Comparison of ENCODE assay signal across 17 cellular contexts in the genomic region with DNA sequence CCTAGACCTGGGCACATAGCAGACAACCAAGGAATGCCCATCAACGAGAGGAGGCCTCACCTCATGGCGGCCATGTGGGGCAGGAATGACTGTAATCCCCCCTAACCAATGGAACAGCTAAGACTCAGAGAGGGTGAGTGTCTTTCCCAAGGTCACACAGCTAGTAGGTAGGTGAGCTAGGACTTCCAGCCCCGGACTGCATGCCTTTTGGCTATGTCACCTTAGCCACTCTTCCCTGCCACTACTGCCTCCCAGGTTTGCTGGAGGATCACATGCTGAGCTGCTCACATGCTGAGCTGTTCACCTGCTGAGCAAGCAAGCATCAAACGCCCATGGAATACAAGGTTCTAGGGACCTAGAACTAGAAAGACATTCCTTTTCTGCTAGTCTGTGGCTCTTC.
A peak's percentile ranks its signal among the peaks of the same experiment; 100 is the strongest.
DNase-seq lines count a peak whose midpoint lies in the region; ATAC-seq, FAIRE-seq and TF ChIP-seq lines count a peak whose summit lies in the region.
"Had no signal": no experiment of that assay in that cellular context is flagged by ENCODE, and none has a peak within 500 bp of the region (broad histone marks: within the 10 kb centered on the region; RNA-seq: fewer than 3 reads in every experiment).

No MANE protein-coding gene starts in this region.

- no peaks in the 10 kb centered on the region for H3K9me1 ChIP-seq in K562 (ENCODE audit: control insufficient read depth, insufficient read depth, low read length)

- WGBS in HepG2 (ENCODE audit: low lambda C conversion rate): 16% methylated on average over 4 of the region's 4 CpGs
- WGBS in right lobe of liver (ENCODE audit: insufficient coverage, low coverage, low lambda C conversion rate, missing lambda C conversion rate): 63% methylated on average over 1 of the region's 4 CpGs
- WGBS in K562 (ENCODE audit: insufficient coverage, low coverage, missing lambda C conversion rate): 0% methylated on average over 4 of the region's 4 CpGs
- 89 to 94% methylated on average over 4 of the region's 4 CpGs for WGBS in sigmoid colon, 2 donors

- POLR2A ChIA-PET in HepG2 (lab: Yijun Ruan, JAX) (no interaction called here), K562 (lab: Yijun Ruan, JAX) (interaction anchor here (0.6 to 0.7 kb wide), 2 partner anchors 287 to 563 kb away, joined by 3 read pairs; no protein-coding TSS in a partner anchor)

- DNase-seq in HepG2 (ENCODE audit: low spot score): no peak
- no peak for DNase-seq in right lobe of liver
- DNase-seq in K562 (ENCODE audit: extremely low read depth in 1 of 4, low spot score in 3 of 4): no peak
- DNase-seq in sigmoid colon: peak; percentile 22
- no peak for DNase-seq in NCI-H510A (lab: John Stamatoyannopoulos, UW)
- no peak for DNase-seq in stimulated activated CD4-positive, alpha-beta T cell treated with anti-CD3 and anti-CD28 coated beads, Interleukin-4, amount 100 ng/mL, for 1 hour
- DNase-seq: BE2C; CD4-positive, alpha-beta memory T cell; DMS79; HFFc6 had no signal

- H3K36me3 ChIP-seq in HepG2 (replicated peaks in 1 of 2; ENCODE audit: control insufficient read depth in 1 of 2, insufficient read depth in 2 of 2, low read length in 2 of 2) (no peaks in the 10 kb centered on the region), right lobe of liver (no peaks in the 10 kb centered on the region), K562 (ENCODE audit: control insufficient read depth, insufficient read depth, low read length) (no peaks in the 10 kb centered on the region), sigmoid colon (no peaks in the 10 kb centered on the region)
- H3K36me3 ChIP-seq: BE2C, HAP-1 had no signal

- TF ChIP-seq POLR2A in HepG2 (IDR thresholded peaks at IDR 0.05; ENCODE audit: insufficient read depth in 1 of 2, low read depth in 2 of 2, low read length in 2 of 2): no peak
- no peak for TF ChIP-seq POLR2A in right lobe of liver (IDR thresholded peaks at IDR 0.05)
- TF ChIP-seq POLR2A in K562 (conservative IDR thresholded peaks at IDR 0.05): no peak
- TF ChIP-seq POLR2A in sigmoid colon (IDR thresholded peaks at IDR 0.05): no peak

- H4K20me1 ChIP-seq in HepG2 (ENCODE audit: insufficient read depth, low read length) (no peaks in the 10 kb centered on the region), K562 (replicated peaks; ENCODE audit: control insufficient read depth, insufficient read depth, low read length) (peaks cover 5% of the 10 kb centered on the region; the same call in 1 of the 2 replicates)

- TF ChIP-seq RAD21 in HepG2 (CRISPR knock-in tag; IDR thresholded peaks at IDR 0.05): no peak
- no peak for TF ChIP-seq RAD21 in K562 (CRISPR knock-in tag; conservative IDR thresholded peaks at IDR 0.05 in 1 of 2, IDR thresholded peaks at IDR 0.05 in 1 of 2)

- peaks cover 6 to 44% of the 10 kb centered on the region in 2 experiments; a peak in 4 of 5 replicates for H3K27me3 ChIP-seq in HepG2 (ENCODE audit: control insufficient read depth in 1 of 2, insufficient read depth in 2 of 2, low read length in 2 of 2)
- H3K27me3 ChIP-seq in right lobe of liver: no peaks in the 10 kb centered on the region
- H3K27me3 ChIP-seq in K562 (ENCODE audit: control insufficient read depth in 2 of 2, insufficient read depth in 2 of 2, low read length in 2 of 2): peaks cover 0 to 15% of the 10 kb centered on the region in 2 experiments; a peak in 2 of 5 replicates
- H3K27me3 ChIP-seq in sigmoid colon: no peaks in the 10 kb centered on the region
- H3K27me3 ChIP-seq: BE2C had no signal

- H3K79me2 ChIP-seq in HepG2 (ENCODE audit: insufficient read depth, low read length) (no peaks in the 10 kb centered on the region), K562 (ENCODE audit: control insufficient read depth, insufficient read depth, low read length) (no peaks in the 10 kb centered on the region)

- H3K9ac ChIP-seq in HepG2 (ENCODE audit: insufficient read depth, low read depth, low read length) (no peak overlapping the region), K562 (ENCODE audit: insufficient read depth in 1 of 2, low read depth in 2 of 2, low read length in 2 of 2) (no peak overlapping the region)

- no peak overlapping the region for H3K4me2 ChIP-seq in HepG2 (ENCODE audit: low read depth, low read length)
- no peak overlapping the region for H3K4me2 ChIP-seq in K562 (ENCODE audit: insufficient read depth, low read length)
- H3K4me2 ChIP-seq: GM23338 had no signal

- TF ChIP-seq CTCF in HepG2 (CRISPR knock-in tag; IDR thresholded peaks at IDR 0.05) (no peak), right lobe of liver (IDR thresholded peaks at IDR 0.05) (no peak), K562 (IDR thresholded peaks at IDR 0.05 in 2 of 3, conservative IDR thresholded peaks at IDR 0.05 in 1 of 3; ENCODE audit: insufficient read depth in 2 of 3, low read depth in 1 of 3, low read length in 3 of 3) (no peak), sigmoid colon (IDR thresholded peaks at IDR 0.05) (no peak)

- no peaks in the 10 kb centered on the region; the same call in 1 of the 2 replicates for H3K4me1 ChIP-seq in HepG2 (ENCODE audit: insufficient read depth, low read length)
- H3K4me1 ChIP-seq in right lobe of liver: peaks cover 0 to 20% (median 9%) of the 10 kb centered on the region in 4 donors
- H3K4me1 ChIP-seq in K562 (replicated peaks in 1 of 2; ENCODE audit: control insufficient read depth in 2 of 2, insufficient read depth in 2 of 2, low read length in 2 of 2): no peaks in the 10 kb centered on the region
- H3K4me1 ChIP-seq in sigmoid colon: no peaks in the 10 kb centered on the region
- H3K4me1 ChIP-seq: BE2C, HAP-1 had no signal

- in situ Hi-C loops in HepG2 (cut with HindIII; ENCODE audit: extremely low pct_ligation_motif_present, low pct_unique_long_range_greater_than_20kb): no loop called here
- in situ Hi-C loops in K562 (cut with MboI): no loop called here

- TF ChIP-seq EP300 in HepG2 (IDR thresholded peaks at IDR 0.05; ENCODE audit: low read depth in 2 of 2, low read length in 2 of 2) (no peak), HepG2 (CRISPR knock-in tag; IDR thresholded peaks at IDR 0.05; ENCODE audit: borderline replicate concordance) (no peak), K562 (IDR thresholded peaks at IDR 0.05; ENCODE audit: low read length) (no peak), sigmoid colon (IDR thresholded peaks at IDR 0.05) (no peak)

- intact Hi-C loops in HepG2 (cut with micrococcal nuclease; ENCODE audit: unreplicated experiment): no loop called here
- intact Hi-C loops in right lobe of liver (cut with DNase I): no loop called here
- intact Hi-C loops in K562 (cut with micrococcal nuclease): no loop called here
- intact Hi-C loops in sigmoid colon (cut with DNase I): no loop called here

- no peak for ATAC-seq in HepG2
- no peak for ATAC-seq in right lobe of liver
- ATAC-seq in K562: no peak
- ATAC-seq in HG02970 (IDR thresholded peaks at IDR 0.05; ENCODE audit: low FRiP score, unreplicated experiment): no peak
- ATAC-seq: GM12878, GM23338 had no signal

- H3K9me3 ChIP-seq in HepG2 (ENCODE audit: low read length) (no peaks in the 10 kb centered on the region), right lobe of liver (no peaks in the 10 kb centered on the region), K562 (replicated peaks; ENCODE audit: control insufficient read depth, insufficient read depth, low read depth, low read length) (no peaks in the 10 kb centered on the region), sigmoid colon (no peaks in the 10 kb centered on the region)
- H3K9me3 ChIP-seq: BE2C, HAP-1 had no signal

- H3K4me3 ChIP-seq in HepG2 (replicated peaks in 1 of 3; ENCODE audit: insufficient read depth in 1 of 3, low read depth in 2 of 3, low read length in 3 of 3) (no peak overlapping the region), right lobe of liver (no peak overlapping the region), K562 (no peak overlapping the region), sigmoid colon (no peak overlapping the region)
- H3K4me3 ChIP-seq: GM12878, GM23338, HAP-1 had no signal

- no peak overlapping the region for H3K27ac ChIP-seq in HepG2 (ENCODE audit: extremely low read length, insufficient read depth, low read length)
- H3K27ac ChIP-seq in right lobe of liver: peak overlapping the region in 1 of 3 donors; percentile 55
- no peak overlapping the region for H3K27ac ChIP-seq in K562 (ENCODE audit: extremely low read depth, low read depth, low read length)
- no peak overlapping the region for H3K27ac ChIP-seq in sigmoid colon
- H3K27ac ChIP-seq: C4-2B had no signal

- H2AFZ ChIP-seq in HepG2 (ENCODE audit: low read length): no peak overlapping the region
- H2AFZ ChIP-seq in K562 (ENCODE audit: low read depth, low read length): no peak overlapping the region
- H2AFZ ChIP-seq: GM23338 had no signal

- FAIRE-seq in HepG2 (lab: Jason Lieb, UNC): no peak
- no peak for FAIRE-seq in K562 (lab: Jason Lieb, UNC)
- FAIRE-seq: A204.1, GM12878, GM18507 had no signal

- BruUV-seq in HepG2 (replicated peaks; lab: Mats Ljungman, UMichigan): no TSS peak
- no TSS peak for BruUV-seq in K562 (replicated peaks; lab: Mats Ljungman, UMichigan)

- CTCF ChIA-PET in HepG2 (lab: Yijun Ruan, JAX; ENCODE audit: low intra/inter-chr PET ratio, low total read pairs): no interaction called here
- CTCF ChIA-PET in K562 (lab: Yijun Ruan, JAX; ENCODE audit: low intra/inter-chr PET ratio): no interaction called here

TF ChIP-seq in HepG2, 621 proteins besides CTCF, POLR2A, EP300 and RAD21:
- 0 out of 2 replicates have a peak, but pooled peaks have one; percentile 34 for TF ChIP-seq ZMYM3 (CRISPR knock-in tag; IDR thresholded peaks at IDR 0.05)
- TF ChIP-seq MAFG (CRISPR knock-in tag; IDR thresholded peaks at IDR 0.05): 0 out of 2 replicates have a peak, but pooled peaks have one; percentile 30
- no peak for TF ChIP-seq ZFP82 (CRISPR knock-in tag; IDR thresholded peaks at IDR 0.05; ENCODE audit: borderline replicate concordance)
- TF ChIP-seq ZNF768 (CRISPR knock-in tag; IDR thresholded peaks at IDR 0.05): peak; percentile 94

TF ChIP-seq in K562, 482 proteins besides CTCF, POLR2A, EP300 and RAD21 (continues in another document):
- TF ChIP-seq, protein P1, sequence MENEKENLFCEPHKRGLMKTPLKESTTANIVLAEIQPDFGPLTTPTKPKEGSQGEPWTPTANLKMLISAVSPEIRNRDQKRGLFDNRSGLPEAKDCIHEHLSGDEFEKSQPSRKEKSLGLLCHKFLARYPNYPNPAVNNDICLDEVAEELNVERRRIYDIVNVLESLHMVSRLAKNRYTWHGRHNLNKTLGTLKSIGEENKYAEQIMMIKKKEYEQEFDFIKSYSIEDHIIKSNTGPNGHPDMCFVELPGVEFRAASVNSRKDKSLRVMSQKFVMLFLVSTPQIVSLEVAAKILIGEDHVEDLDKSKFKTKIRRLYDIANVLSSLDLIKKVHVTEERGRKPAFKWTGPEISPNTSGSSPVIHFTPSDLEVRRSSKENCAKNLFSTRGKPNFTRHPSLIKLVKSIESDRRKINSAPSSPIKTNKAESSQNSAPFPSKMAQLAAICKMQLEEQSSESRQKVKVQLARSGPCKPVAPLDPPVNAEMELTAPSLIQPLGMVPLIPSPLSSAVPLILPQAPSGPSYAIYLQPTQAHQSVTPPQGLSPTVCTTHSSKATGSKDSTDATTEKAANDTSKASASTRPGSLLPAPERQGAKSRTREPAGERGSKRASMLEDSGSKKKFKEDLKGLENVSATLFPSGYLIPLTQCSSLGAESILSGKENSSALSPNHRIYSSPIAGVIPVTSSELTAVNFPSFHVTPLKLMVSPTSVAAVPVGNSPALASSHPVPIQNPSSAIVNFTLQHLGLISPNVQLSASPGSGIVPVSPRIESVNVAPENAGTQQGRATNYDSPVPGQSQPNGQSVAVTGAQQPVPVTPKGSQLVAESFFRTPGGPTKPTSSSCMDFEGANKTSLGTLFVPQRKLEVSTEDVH (IDR thresholded peaks at IDR 0.05; ENCODE audit: low read depth, partially characterized antibody): no peak
